ENCODE assay signal across 1 cellular context in genomic region chr22:50250555-50251471, GRCh38.
TF ChIP-seq lines count a peak whose summit lies in the region.

Gene HDAC10, minus strand, starts transcription at chr22:50251265. Its CDS starts 233 bp downstream, at chr22:50251032.

TF ChIP-seq in HEK293, 187 proteins besides CTCF, POLR2A, EP300 and RAD21 (continued from another document and continues in another):
- no peak for TF ChIP-seq ZSCAN18 (tag by site-specific recombination; IDR thresholded peaks at IDR 0.05)
- TF ChIP-seq ZSCAN30 (tag by site-specific recombination; IDR thresholded peaks at IDR 0.05) = peak; percentile 61; the same call in 1 of the 2 replicates
- peak; percentile 96 for TF ChIP-seq ZBTB20 (tag by site-specific recombination; IDR thresholded peaks at IDR 0.05)
- peak; percentile 89 for TF ChIP-seq ZBTB26 (tag by site-specific recombination; optimal IDR thresholded peaks at IDR 0.05)
- no peak for TF ChIP-seq ZNF146 (tag by site-specific recombination; IDR thresholded peaks at IDR 0.05)
- peak; percentile 80 for TF ChIP-seq SP2 (tag by site-specific recombination; IDR thresholded peaks at IDR 0.05)
- TF ChIP-seq SP3 (tag by site-specific recombination; IDR thresholded peaks at IDR 0.05) = peak; percentile 77
- TF ChIP-seq ZNF121 (tag by site-specific recombination; IDR thresholded peaks at IDR 0.05) = peak; percentile 39; the same call in 1 of the 2 replicates
- peak; percentile 24; the same call in 1 of the 2 replicates for TF ChIP-seq OSR2 (tag by site-specific recombination; IDR thresholded peaks at IDR 0.05)
- TF ChIP-seq REST (tag by site-specific recombination; IDR thresholded peaks at IDR 0.05) = no peak
- no peak for TF ChIP-seq BCL11B (tag by site-specific recombination; IDR thresholded peaks at IDR 0.05; ENCODE audit: low read depth)
- TF ChIP-seq ZBTB17 (tag by site-specific recombination; IDR thresholded peaks at IDR 0.05) = peak; percentile 82
- 0 out of 2 replicates have a peak, but pooled peaks have one; percentile 50 for TF ChIP-seq KLF10 (tag by site-specific recombination; IDR thresholded peaks at IDR 0.05)
- TF ChIP-seq ZBTB21 (tag by site-specific recombination; IDR thresholded peaks at IDR 0.05) = no peak
- TF ChIP-seq GLI4 (tag by site-specific recombination; IDR thresholded peaks at IDR 0.05) = no peak
- no peak for TF ChIP-seq ZNF18 (tag by site-specific recombination; IDR thresholded peaks at IDR 0.05)
- TF ChIP-seq SP7 (tag by site-specific recombination; IDR thresholded peaks at IDR 0.05) = peak; percentile 46
- TF ChIP-seq ZBTB11 (tag by site-specific recombination; conservative IDR thresholded peaks at IDR 0.05; ENCODE audit: low read depth) = peak; percentile 50; the same call in 1 of the 2 replicates
- TF ChIP-seq KLF9 (tag by site-specific recombination; IDR thresholded peaks at IDR 0.05; ENCODE audit: low read depth) = peak; percentile 73
- TF ChIP-seq ZNF837 (tag by site-specific recombination; IDR thresholded peaks at IDR 0.05) = peak; percentile 36; the same call in 1 of the 2 replicates
- TF ChIP-seq ZIC2 (tag by site-specific recombination; IDR thresholded peaks at IDR 0.05) = 0 out of 2 replicates have a peak, but pooled peaks have one; percentile 17
- peak; percentile 88 for TF ChIP-seq ZNF335 (tag by site-specific recombination; conservative IDR thresholded peaks at IDR 0.05)
- no peak for TF ChIP-seq ZNF311 (tag by site-specific recombination; IDR thresholded peaks at IDR 0.05; ENCODE audit: borderline replicate concordance)
- no peak for TF ChIP-seq ZNF174 (tag by site-specific recombination; IDR thresholded peaks at IDR 0.05)
- no peak for TF ChIP-seq ZEB2 (tag by site-specific recombination; IDR thresholded peaks at IDR 0.05)
- peak; percentile 39; the same call in 1 of the 2 replicates for TF ChIP-seq KLF8 (tag by site-specific recombination; IDR thresholded peaks at IDR 0.05)
- no peak for TF ChIP-seq ZNF664 (tag by site-specific recombination; IDR thresholded peaks at IDR 0.05)
- TF ChIP-seq ZNF76 (tag by site-specific recombination; IDR thresholded peaks at IDR 0.05; ENCODE audit: borderline replicate concordance, low read depth) = peak; percentile 12; the same call in 1 of the 2 replicates
- TF ChIP-seq ZBTB8A (tag by site-specific recombination; IDR thresholded peaks at IDR 0.05) = peak; percentile 90
- TF ChIP-seq ZNF600 (tag by site-specific recombination; IDR thresholded peaks at IDR 0.05) = no peak
- no peak for TF ChIP-seq ZNF548 (tag by site-specific recombination; IDR thresholded peaks at IDR 0.05)
- no peak for TF ChIP-seq ZNF354C (tag by site-specific recombination; IDR thresholded peaks at IDR 0.05; ENCODE audit: borderline replicate concordance, low read depth)
- TF ChIP-seq ZNF501 (tag by site-specific recombination; IDR thresholded peaks at IDR 0.05) = peak; percentile 69; the same call in 1 of the 2 replicates
- TF ChIP-seq KLF16 (tag by site-specific recombination; IDR thresholded peaks at IDR 0.05) = peak; percentile 23; the same call in 1 of the 2 replicates
- no peak for TF ChIP-seq TSHZ1 (tag by site-specific recombination; IDR thresholded peaks at IDR 0.05; ENCODE audit: borderline replicate concordance)
- peak; percentile 41; the same call in 1 of the 2 replicates for TF ChIP-seq ZBTB6 (tag by site-specific recombination; IDR thresholded peaks at IDR 0.05)
- TF ChIP-seq ZNF639 (tag by site-specific recombination; IDR thresholded peaks at IDR 0.05) = no peak
- no peak for TF ChIP-seq ZNF19 (tag by site-specific recombination; IDR thresholded peaks at IDR 0.05; ENCODE audit: low read depth)
- no peak for TF ChIP-seq SCRT2 (tag by site-specific recombination; IDR thresholded peaks at IDR 0.05)
- 0 out of 2 replicates have a peak, but pooled peaks have one; percentile 11 for TF ChIP-seq ZNF391 (tag by site-specific recombination; IDR thresholded peaks at IDR 0.05; ENCODE audit: borderline replicate concordance, low read depth)
- no peak for TF ChIP-seq ZNF621 (tag by site-specific recombination; IDR thresholded peaks at IDR 0.05)
- TF ChIP-seq ZNF140 (tag by site-specific recombination; IDR thresholded peaks at IDR 0.05) = no peak
- TF ChIP-seq ZNF214 (tag by site-specific recombination; IDR thresholded peaks at IDR 0.05; ENCODE audit: borderline replicate concordance) = no peak
- no peak for TF ChIP-seq ZNF132 (tag by site-specific recombination; IDR thresholded peaks at IDR 0.05; ENCODE audit: borderline replicate concordance)
- peak; percentile 32; the same call in 1 of the 2 replicates for TF ChIP-seq ZXDB (tag by site-specific recombination; IDR thresholded peaks at IDR 0.05)
